ENCODE assay signal across 32 cellular contexts in genomic region chr6:168455847-168456530, GRCh38. TPM values are rescaled to one million over a fixed set of nuclear protein-coding genes. Genes with fewer than 3 reads are reported as not detected.
"Had no signal": no experiment of that assay in that cellular context is flagged by ENCODE, and none has a peak within 500 bp of the region (broad histone marks: within the 10 kb centered on the region; RNA-seq: fewer than 3 reads in every experiment).

No MANE protein-coding gene starts in this region.

- H3K9me3 Mint-ChIP-seq: activated CD4-positive, alpha-beta T cell treated with anti-CD3 and anti-CD28 coated beads, Interleukin-2, amount 10 ng/mL, durations not matched to agents 7 days and 5 days; activated naive CD8-positive, alpha-beta T cell treated with anti-CD3 and anti-CD28 coated beads for 36 hours; activated T-helper 17 cell treated with anti-CD3 and anti-CD28 coated beads, Interleukin-2, amount 50 U/mL, for 72 hours; T-helper 2 cell treated with Interferon-gamma antibody and Interleukin-4, amounts not matched to agents 5 μg/mL and 100 μg/mL, for 36 hours had no signal

- H3K4me3 Mint-ChIP-seq: activated CD4-positive, alpha-beta T cell treated with anti-CD3 and anti-CD28 coated beads for 36 hours; activated CD4-positive, alpha-beta T cell treated with anti-CD3 and anti-CD28 coated beads, Interleukin-2, amount 10 ng/mL, durations not matched to agents 7 days and 5 days; activated CD8-positive, alpha-beta T cell treated with anti-CD3 and anti-CD28 coated beads, Interleukin-2, amount 10 ng/mL, durations not matched to agents 7 days and 5 days; activated naive CD8-positive, alpha-beta T cell treated with anti-CD3 and anti-CD28 coated beads for 36 hours; activated T-cell treated with anti-CD3 and anti-CD28 coated beads, Interleukin-2, amount 50 U/mL, for 72 hours; activated T-helper 17 cell treated with anti-CD3 and anti-CD28 coated beads, Interleukin-2, amount 50 U/mL, for 72 hours; T-helper 2 cell treated with Interferon-gamma antibody and Interleukin-4, amounts not matched to agents 5 μg/mL and 100 μg/mL, for 36 hours had no signal

- H3K4me1 Mint-ChIP-seq: activated CD4-positive, alpha-beta T cell treated with anti-CD3 and anti-CD28 coated beads for 36 hours; activated CD4-positive, alpha-beta T cell treated with anti-CD3 and anti-CD28 coated beads, Interleukin-2, amount 10 ng/mL, durations not matched to agents 7 days and 5 days; activated naive CD8-positive, alpha-beta T cell treated with anti-CD3 and anti-CD28 coated beads for 36 hours; activated T-helper 17 cell treated with anti-CD3 and anti-CD28 coated beads, Interleukin-2, amount 50 U/mL, for 72 hours had no signal

- H3K4me1 ChIP-seq: body of pancreas, breast epithelium, SJCRH30 had no signal

- H3K36me3 Mint-ChIP-seq: activated naive CD8-positive, alpha-beta T cell treated with anti-CD3 and anti-CD28 coated beads for 36 hours had no signal

- H3K27me3 ChIP-seq: body of pancreas, breast epithelium, MG63 had no signal

- DNase-seq: activated CD4-positive, alpha-beta T cell treated with anti-CD3 and anti-CD28 coated beads for 36 hours; activated CD4-positive, alpha-beta T cell treated with anti-CD3 and anti-CD28 coated beads, Interleukin-2, amount 10 ng/mL, durations not matched to agents 7 days and 5 days; activated CD4-positive, alpha-beta T cell treated with anti-CD3 and anti-CD28 coated beads, Interleukin-2, amount 50 U/mL, for 48 hours; activated CD8-positive, alpha-beta memory T cell treated with anti-CD3 and anti-CD28 coated beads, Interleukin-2, amount 50 U/mL, for 4 hours; activated CD8-positive, alpha-beta T cell treated with anti-CD3 and anti-CD28 coated beads, Interleukin-2, amount 10 ng/mL, durations not matched to agents 7 days and 5 days; activated effector memory CD4-positive, alpha-beta T cell treated with anti-CD3 and anti-CD28 coated beads, Interleukin-2, amount 50 U/mL, for 16 hours; activated naive CD4-positive, alpha-beta T cell; activated naive CD4-positive, alpha-beta T cell treated with anti-CD3 and anti-CD28 coated beads, Interleukin-2, amount 50 U/mL, for 16 hours; activated naive CD8-positive, alpha-beta T cell treated with anti-CD3 and anti-CD28 coated beads for 36 hours; activated T-cell treated with anti-CD3 and anti-CD28 coated beads, Interleukin-2, amount 50 U/mL, for 72 hours; amniotic stem cell; body of pancreas; Kasumi-1; KG1; MG63; NCI-H1092; NCI-H1436 treated with DMSO at 0.1 percent for 48 hours; NCI-H1694 treated with DMSO at 0.1 percent for 48 hours; NCI-H2029; NCI-H345; NCI-H524 treated with DMSO at 0.1 percent for 48 hours; SHP77; SJCRH30 had no signal

- H3K36me3 ChIP-seq: breast epithelium, MG63, SJCRH30 had no signal

- FAIRE-seq: astrocyte, TTC549 had no signal

- H3K9me3 ChIP-seq: body of pancreas, breast epithelium, MG63, SJCRH30 had no signal

- H3K4me3 ChIP-seq: body of pancreas, breast epithelium, MG63, SJCRH30, SK-N-MC had no signal

- H3K27ac ChIP-seq: body of pancreas, SJCRH30, SK-N-MC had no signal

- ATAC-seq: activated CD4-positive, alpha-beta T cell treated with anti-CD3 and anti-CD28 coated beads for 36 hours; activated CD8-positive, alpha-beta T cell treated with anti-CD3 and anti-CD28 coated beads, Interleukin-2, amount 10 ng/mL, durations not matched to agents 7 days and 5 days; activated T-cell treated with anti-CD3 and anti-CD28 coated beads, Interleukin-2, amount 50 U/mL, for 72 hours; activated T-helper 17 cell treated with anti-CD3 and anti-CD28 coated beads, Interleukin-2, amount 50 U/mL, for 72 hours; body of pancreas had no signal

RNA-seq across cellular contexts. Expression of gene SMOC2, which starts 15.0 kb away (rescaled TPM):
- total RNA-seq: activated CD4-positive, alpha-beta T cell treated with anti-CD3 and anti-CD28 coated beads for 36 hours; activated CD4-positive, alpha-beta T cell treated with anti-CD3 and anti-CD28 coated beads, Interleukin-2, amount 10 ng/mL, durations not matched to agents 7 days and 5 days; activated CD8-positive, alpha-beta T cell treated with anti-CD3 and anti-CD28 coated beads, Interleukin-2, amount 10 ng/mL, durations not matched to agents 7 days and 5 days; activated naive CD8-positive, alpha-beta T cell treated with anti-CD3 and anti-CD28 coated beads for 36 hours; activated T-cell treated with anti-CD3 and anti-CD28 coated beads, Interleukin-2, amount 50 U/mL, for 72 hours; activated T-helper 17 cell treated with anti-CD3 and anti-CD28 coated beads, Interleukin-2, amount 50 U/mL, for 72 hours; NCI-H460; RPMI7951; SJCRH30; T-helper 1 cell treated with Interleukin-12 subunit alpha and Interleukin-12 subunit beta and Interleukin-4 antibody, amounts not matched to agents 30 ng/mL and 1 ng/mL, for 36 hours had no signal
